In genomic region chr5:146052780-146053179, GRCh38 we compare ENCODE assay signal across 13 cellular contexts. TPM values are rescaled to one million over a fixed set of nuclear protein-coding genes. Genes with fewer than 3 reads are reported as not detected.
A peak's percentile ranks its signal among the peaks of the same experiment; 100 is the strongest.
DNase-seq lines count a peak whose midpoint lies in the region; ATAC-seq and TF ChIP-seq lines count a peak whose summit lies in the region.
"Had no signal": no experiment of that assay in that cellular context is flagged by ENCODE, and none has a peak within 500 bp of the region (broad histone marks: within the 10 kb centered on the region; RNA-seq: fewer than 3 reads in every experiment).

No MANE protein-coding gene starts in this region.

- TF ChIP-seq CTCF in left ventricle myocardium inferior (IDR thresholded peaks at IDR 0.05; ENCODE audit: borderline replicate concordance) (peak; percentile 36), chondrocyte (IDR thresholded peaks at IDR 0.05) (peak; percentile 51), Peyer's patch (IDR thresholded peaks at IDR 0.05) (peak in 3 of 6 experiments; percentile 12 to 40 (median 33))

- H3K9me3 ChIP-seq in left ventricle myocardium inferior (replicated peaks) (no peaks in the 10 kb centered on the region), right cardiac atrium (ENCODE audit: control insufficient read depth, low read length) (no peaks in the 10 kb centered on the region), Peyer's patch (no peaks in the 10 kb centered on the region)

- no peak for TF ChIP-seq POLR2A in Peyer's patch (IDR thresholded peaks at IDR 0.05)

- H3K4me1 Mint-ChIP-seq in chondrocyte (ENCODE audit: low read depth), result peaks cover 6% of the 10 kb centered on the region

- peaks cover 12% of the 10 kb centered on the region for H3K4me1 ChIP-seq in left ventricle myocardium inferior
- H3K4me1 ChIP-seq in right cardiac atrium (ENCODE audit: control insufficient read depth, insufficient read depth, low read length), result no peaks in the 10 kb centered on the region
- peaks cover 0 to 8% (median 0%) of the 10 kb centered on the region in 4 donors for H3K4me1 ChIP-seq in Peyer's patch

- no peak overlapping the region for H3K27ac Mint-ChIP-seq in chondrocyte (ENCODE audit: unreplicated experiment)
- H3K27ac Mint-ChIP-seq: activated naive CD8-positive, alpha-beta T cell treated with anti-CD3 and anti-CD28 coated beads, Interleukin-2, amount 10 ng/mL, durations not matched to agents 7 days and 5 days had no signal

- DNase-seq in left ventricle myocardium inferior (no peak), right cardiac atrium (no peak), Kasumi-1 (lab: John Stamatoyannopoulos, UW) (peak; percentile 36 to 65), chondrocyte (ENCODE audit: low spot score) (no peak), G401 (ENCODE audit: low spot score) (no peak), Peyer's patch (no peak), retina (no peak)
- DNase-seq: activated naive CD8-positive, alpha-beta T cell treated with anti-CD3 and anti-CD28 coated beads, Interleukin-2, amount 10 ng/mL, durations not matched to agents 7 days and 5 days; COR-L47; NCI-H345 had no signal

- H3K9me3 Mint-ChIP-seq in chondrocyte (ENCODE audit: low read depth), result no peaks in the 10 kb centered on the region
- H3K9me3 Mint-ChIP-seq: activated naive CD8-positive, alpha-beta T cell treated with anti-CD3 and anti-CD28 coated beads, Interleukin-2, amount 10 ng/mL, durations not matched to agents 7 days and 5 days had no signal

- no peaks in the 10 kb centered on the region for H3K36me3 Mint-ChIP-seq in chondrocyte (ENCODE audit: low read depth)
- H3K36me3 Mint-ChIP-seq: activated naive CD8-positive, alpha-beta T cell treated with anti-CD3 and anti-CD28 coated beads, Interleukin-2, amount 10 ng/mL, durations not matched to agents 7 days and 5 days had no signal

- no peak overlapping the region for H3K4me3 ChIP-seq in left ventricle myocardium inferior
- no peak overlapping the region for H3K4me3 ChIP-seq in right cardiac atrium (ENCODE audit: low read length)
- no peak overlapping the region for H3K4me3 ChIP-seq in Peyer's patch

- H3K27ac ChIP-seq in left ventricle myocardium inferior (replicated peaks) (no peak overlapping the region), right cardiac atrium (ENCODE audit: low read length) (no peak overlapping the region), Peyer's patch (no peak overlapping the region)

- no peaks in the 10 kb centered on the region for H3K36me3 ChIP-seq in left ventricle myocardium inferior
- peaks cover 0 to 45% (median 0%) of the 10 kb centered on the region in 3 donors for H3K36me3 ChIP-seq in Peyer's patch

- no peaks in the 10 kb centered on the region for H3K27me3 Mint-ChIP-seq in chondrocyte (ENCODE audit: low read depth)

- no peak overlapping the region for H3K4me3 Mint-ChIP-seq in chondrocyte (ENCODE audit: unreplicated experiment)
- H3K4me3 Mint-ChIP-seq: activated naive CD8-positive, alpha-beta T cell treated with anti-CD3 and anti-CD28 coated beads, Interleukin-2, amount 10 ng/mL, durations not matched to agents 7 days and 5 days had no signal

- H3K27me3 ChIP-seq in left ventricle myocardium inferior (ENCODE audit: low read depth) (no peaks in the 10 kb centered on the region), right cardiac atrium (ENCODE audit: control insufficient read depth, insufficient read depth) (no peaks in the 10 kb centered on the region), Peyer's patch (no peaks in the 10 kb centered on the region)

- intact Hi-C loops in left ventricle myocardium inferior (cut with micrococcal nuclease), result no loop called here
- intact Hi-C loops in right cardiac atrium (cut with DNase I), result loop anchor here in 2 of 4 donors (10.0 kb wide), 2 partner anchors 62 to 368 kb away; no protein-coding TSS in a partner anchor

- ATAC-seq in right cardiac atrium, result no peak
- ATAC-seq in GM21447 (IDR thresholded peaks at IDR 0.05; ENCODE audit: unreplicated experiment), result no peak

- in situ Hi-C loops in G401 (cut with HindIII; ENCODE audit: low sequenced_read_pairs), result loop anchor here (25.0 kb wide), 1 partner anchor 365 kb away; no protein-coding TSS in a partner anchor

RNA-seq across cellular contexts. Expression of gene PLAC8L1, which starts 52.6 kb away (rescaled TPM):
- 0.49 TPM for total RNA-seq in left ventricle myocardium inferior
- not detected for total RNA-seq in right cardiac atrium
- 0.23 TPM for polyA plus RNA-seq in right cardiac atrium
- total RNA-seq in chondrocyte, result 0.59 to 0.97 TPM (median 0.94 TPM) in 3 replicates
- total RNA-seq in G401 (2014; rRNA removed; shearing (Covaris generic)), result not detected in 2 replicates
- 1 to 10 TPM in 2 of 4 donors, not detected in 2; 2.0 to 2.8 TPM for total RNA-seq in Peyer's patch
- total RNA-seq: fibroblast of lung, mononuclear cell had no signal
- polyA plus RNA-seq: fibroblast of lung had no signal

Comparison
In these comparisons a context has a peak if more than half of its experiments do, and no peak if none do; other contexts are left out.
1. DNase-seq: peak in Kasumi-1 (2 of 2); none in left ventricle myocardium inferior (single experiment), right cardiac atrium (0 of 3), chondrocyte (single experiment), G401 (single experiment), Peyer's patch (0 of 3) and retina (single experiment).